ENCODE assay signal across 1 cellular context in the genomic region with DNA sequence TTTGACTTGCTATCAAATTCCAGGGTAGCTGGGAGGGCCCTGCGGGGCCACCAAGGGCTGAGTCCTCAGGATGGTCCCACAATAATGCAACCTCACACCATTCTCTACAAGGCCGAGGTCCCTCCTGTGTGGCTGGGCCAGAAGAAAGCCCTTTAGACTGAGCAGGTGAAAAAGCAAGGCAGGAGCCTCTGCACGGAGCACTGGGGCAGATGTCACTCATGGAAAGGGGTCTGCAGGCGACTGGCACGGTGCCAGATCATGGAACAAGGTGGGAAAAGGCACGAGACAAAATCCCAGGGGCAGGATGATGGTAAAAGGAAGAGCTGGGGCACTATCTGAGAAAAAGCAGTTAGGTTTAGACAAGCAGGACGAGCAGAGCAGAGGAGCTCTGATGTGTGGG.
TF ChIP-seq lines count a peak whose summit lies in the region.

No MANE protein-coding gene starts in this region.

TF ChIP-seq in SK-N-SH treated with all-trans-retinoic acid at 6 μM for 48 hours, 23 proteins besides CTCF, POLR2A, EP300 and RAD21 (continued from another document):
- TF ChIP-seq CREB5 (CRISPR knock-in tag; IDR thresholded peaks at IDR 0.05; ENCODE audit: low read depth), result no peak
- TF ChIP-seq ZNF70 (CRISPR knock-in tag; IDR thresholded peaks at IDR 0.05), result no peak
TF ChIP-seq in SK-N-SH treated with all-trans-retinoic acid at 6 μM for 48 hours: peak in this region for 0.
